Comparison of ENCODE assay signal across 26 cellular contexts in the genomic region with DNA sequence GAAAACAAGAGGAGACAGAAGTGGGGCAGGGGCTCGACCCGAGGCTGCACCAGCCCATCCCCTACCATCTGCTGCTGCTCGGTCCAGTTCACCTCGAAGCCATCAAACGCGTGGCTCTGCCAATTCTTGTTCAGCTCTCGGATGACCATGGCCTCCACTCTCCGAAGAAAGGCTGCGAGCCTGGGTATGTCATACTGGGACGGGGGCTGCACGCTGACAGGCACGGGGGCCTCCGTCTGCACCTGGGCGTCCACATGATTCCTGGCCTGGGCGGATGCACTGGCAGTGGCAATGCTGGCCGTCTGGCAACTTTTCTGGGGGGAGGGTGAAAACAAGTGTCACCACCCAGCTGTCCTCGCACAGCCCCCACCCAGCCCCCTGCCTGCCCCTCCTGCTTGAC.
"Had no signal": no experiment of that assay in that cellular context is flagged by ENCODE, and none has a peak within 500 bp of the region (broad histone marks: within the 10 kb centered on the region; RNA-seq: fewer than 3 reads in every experiment).

No MANE protein-coding gene starts in this region.

- H3K36me3 ChIP-seq: right lobe of liver, uterus had no signal

- H3K9me3 ChIP-seq: left lung, lower lobe of right lung, psoas muscle, right lobe of liver, tibial nerve, uterus had no signal

- ATAC-seq: left colon; left lung; lower lobe of right lung; natural killer cell; psoas muscle; right lobe of liver; stimulated activated memory B cell treated with anti-CD40 and anti-IgM and Interleukin-4, amounts not matched to agents 10 μg/mL and 1 μg/mL and 100 μg/mL, for 72 hours; stimulated activated naive CD8-positive, alpha-beta T cell treated with anti-CD3 and anti-CD28 coated beads, Interleukin-15, amount 100 ng/mL, for 72 hours had no signal

- H3K9ac ChIP-seq: parathyroid adenoma had no signal

- H3K27me3 ChIP-seq: left lung, right lobe of liver, tibial nerve, uterus had no signal

- H3K4me3 ChIP-seq: left lung, lower lobe of right lung, psoas muscle, right lobe of liver, smooth muscle cell, tibial nerve, uterus had no signal

- FAIRE-seq: islet of Langerhans, kidney had no signal

- H3K4me1 ChIP-seq: parathyroid adenoma had no signal

- DNase-seq: hypothalamus; immature natural killer cell; kidney; left colon; left lung; lower lobe of right lung; mammary epithelial cell; mesendoderm; naive B cell; natural killer cell; nucleus accumbens; psoas muscle; right lobe of liver; stimulated activated CD4-positive, alpha-beta T cell treated with anti-CD3 and anti-CD28 coated beads, Interleukin-1b, Interleukin-23, amount 100 ng/mL, for 48 hours; stimulated activated CD4-positive, alpha-beta T cell treated with anti-CD3 and anti-CD28 coated beads, Interleukin-2, amount 100 ng/mL, for 48 hours; stimulated activated CD4-positive, alpha-beta T cell treated with anti-CD3 and anti-CD28 coated beads, Interleukin-4, amount 100 ng/mL, for 4 hours; stimulated activated CD8-positive, alpha-beta memory T cell treated with anti-CD3 and anti-CD28 coated beads, Interleukin-4, amount 100 ng/mL, for 48 hours; stimulated activated naive CD4-positive, alpha-beta T cell treated with Interleukin-2 at 50 U/mL for 16 hours; stimulated activated naive CD8-positive, alpha-beta T cell treated with anti-CD3 and anti-CD28 coated beads, Interleukin-15, amount 100 ng/mL, for 72 hours; substantia nigra; uterus had no signal

- H3K27ac ChIP-seq: left lung, lower lobe of right lung, parathyroid adenoma, psoas muscle, right lobe of liver, uterus had no signal

- H2AFZ ChIP-seq: parathyroid adenoma had no signal

- H3K79me2 ChIP-seq: parathyroid adenoma had no signal

- H3K4me2 ChIP-seq: smooth muscle cell had no signal
